In the genomic region with DNA sequence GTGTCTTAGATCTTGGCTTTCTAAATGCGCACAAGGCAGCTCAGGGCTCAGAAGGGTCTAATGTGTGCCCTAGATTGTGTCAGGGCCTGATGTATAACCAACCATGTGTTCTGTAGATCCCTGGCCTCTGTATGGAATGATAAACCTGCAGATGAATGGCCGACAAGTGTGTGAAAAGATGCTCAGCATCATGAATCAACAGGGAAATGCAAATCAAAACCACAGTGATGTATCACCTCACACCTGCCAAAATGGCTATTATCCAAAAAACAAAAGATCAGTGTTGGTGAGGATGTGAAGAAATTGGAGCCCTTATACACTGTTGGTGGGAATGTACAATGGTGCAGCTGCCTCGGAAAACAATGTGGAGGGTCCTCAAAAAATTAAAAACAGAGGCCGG, we compare ENCODE assay signal across 15 cellular contexts.
"Had no signal": no experiment of that assay in that cellular context is flagged by ENCODE, and none has a peak within 500 bp of the region (broad histone marks: within the 10 kb centered on the region; RNA-seq: fewer than 3 reads in every experiment).

No MANE protein-coding gene starts in this region.

- H3K27me3 Mint-ChIP-seq: activated CD4-positive, alpha-beta memory T cell treated with anti-CD3 and anti-CD28 coated beads, Interleukin-2, amount 10 ng/mL, durations not matched to agents 7 days and 5 days; activated T-cell treated with anti-CD3 and anti-CD28 coated beads, Interleukin-2, amount 50 U/mL, for 24 hours; stimulated activated memory B cell treated with anti-CD40 and anti-IgM and Interleukin-4, amounts not matched to agents 10 μg/mL and 1 μg/mL and 100 μg/mL, for 72 hours had no signal

- H3K4me3 Mint-ChIP-seq: activated CD4-positive, alpha-beta memory T cell treated with anti-CD3 and anti-CD28 coated beads, Interleukin-2, amount 10 ng/mL, durations not matched to agents 7 days and 5 days; activated T-cell treated with anti-CD3 and anti-CD28 coated beads, Interleukin-2, amount 50 U/mL, for 24 hours; stimulated activated memory B cell treated with anti-CD40 and anti-IgM and Interleukin-4, amounts not matched to agents 10 μg/mL and 1 μg/mL and 100 μg/mL, for 72 hours; T-helper 2 cell treated with Interferon-gamma antibody and Interleukin-4, amounts not matched to agents 5 μg/mL and 100 μg/mL, for 36 hours had no signal

- H3K27ac Mint-ChIP-seq: activated CD4-positive, alpha-beta memory T cell treated with anti-CD3 and anti-CD28 coated beads, Interleukin-2, amount 10 ng/mL, durations not matched to agents 7 days and 5 days; activated T-cell treated with anti-CD3 and anti-CD28 coated beads, Interleukin-2, amount 50 U/mL, for 24 hours; stimulated activated memory B cell treated with anti-CD40 and anti-IgM and Interleukin-4, amounts not matched to agents 10 μg/mL and 1 μg/mL and 100 μg/mL, for 72 hours; T-helper 2 cell treated with Interferon-gamma antibody and Interleukin-4, amounts not matched to agents 5 μg/mL and 100 μg/mL, for 36 hours had no signal

- H3K36me3 ChIP-seq: colonic mucosa, thyroid gland had no signal

- H3K36me3 Mint-ChIP-seq: stimulated activated memory B cell treated with anti-CD40 and anti-IgM and Interleukin-4, amounts not matched to agents 10 μg/mL and 1 μg/mL and 100 μg/mL, for 72 hours had no signal

- DNase-seq: activated CD4-positive, alpha-beta memory T cell treated with anti-CD3 and anti-CD28 coated beads, Interleukin-2, amount 10 ng/mL, durations not matched to agents 7 days and 5 days; activated CD4-positive, CD25-positive, alpha-beta regulatory T cell treated with anti-CD3 and anti-CD28 coated beads, Interleukin-2, amount 50 U/mL, for 72 hours; activated effector memory CD4-positive, alpha-beta T cell treated with Interleukin-2 at 50 U/mL for 16 hours; activated naive CD4-positive, alpha-beta T cell treated with anti-CD3 and anti-CD28 coated beads, Interleukin-2, amount 50 U/mL, for 16 hours; activated T-cell treated with anti-CD3 and anti-CD28 coated beads, Interleukin-2, amount 50 U/mL, for 24 hours; central memory CD4-positive, alpha-beta T cell; colonic mucosa; foreskin melanocyte; head of caudate nucleus; retina; stimulated activated CD4-positive, alpha-beta T cell treated with anti-CD3 and anti-CD28 coated beads, Interleukin-2, amount 100 ng/mL, for 48 hours; thyroid gland had no signal

- H3K4me1 Mint-ChIP-seq: activated CD4-positive, alpha-beta memory T cell treated with anti-CD3 and anti-CD28 coated beads, Interleukin-2, amount 10 ng/mL, durations not matched to agents 7 days and 5 days; stimulated activated memory B cell treated with anti-CD40 and anti-IgM and Interleukin-4, amounts not matched to agents 10 μg/mL and 1 μg/mL and 100 μg/mL, for 72 hours had no signal

- H3K4me1 ChIP-seq: colonic mucosa had no signal

- H3K27ac ChIP-seq: colonic mucosa, thyroid gland had no signal

- H3K9me3 Mint-ChIP-seq: activated T-cell treated with anti-CD3 and anti-CD28 coated beads, Interleukin-2, amount 50 U/mL, for 24 hours; stimulated activated memory B cell treated with anti-CD40 and anti-IgM and Interleukin-4, amounts not matched to agents 10 μg/mL and 1 μg/mL and 100 μg/mL, for 72 hours had no signal

- H3K4me3 ChIP-seq: colonic mucosa, lung, thyroid gland had no signal

- ATAC-seq: stimulated activated memory B cell treated with anti-CD40 and anti-IgM and Interleukin-4, amounts not matched to agents 10 μg/mL and 1 μg/mL and 100 μg/mL, for 72 hours had no signal

- H3K9me3 ChIP-seq: colonic mucosa, thyroid gland had no signal

- H3K27me3 ChIP-seq: colonic mucosa, thyroid gland had no signal
